ENCODE assay signal across 25 cellular contexts in the genomic region with DNA sequence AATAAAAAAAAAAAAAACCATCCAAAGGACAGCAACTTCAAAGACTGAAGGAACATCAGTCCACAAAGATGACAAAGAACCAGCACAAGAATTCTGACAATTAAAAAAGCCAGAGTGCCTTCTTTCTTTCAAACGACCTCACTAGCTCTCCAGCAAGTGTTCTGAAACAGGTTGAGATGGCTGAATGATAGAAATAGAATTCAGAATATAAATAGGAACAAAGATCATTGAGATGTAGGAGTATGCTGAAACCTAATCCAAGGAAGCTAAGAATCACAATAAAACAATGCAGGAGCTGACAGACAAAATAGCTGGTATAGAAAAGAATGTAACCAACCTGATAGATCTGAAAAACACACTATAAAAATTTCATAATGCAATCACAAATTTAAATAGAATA.
A peak's percentile ranks its signal among the peaks of the same experiment; 100 is the strongest.
DNase-seq lines count a peak whose midpoint lies in the region; ATAC-seq and TF ChIP-seq lines count a peak whose summit lies in the region.
"Had no signal": no experiment of that assay in that cellular context is flagged by ENCODE, and none has a peak within 500 bp of the region (broad histone marks: within the 10 kb centered on the region; RNA-seq: fewer than 3 reads in every experiment).

No MANE protein-coding gene starts in this region.

- H3K9ac ChIP-seq in SK-N-SH (no peak overlapping the region), neural progenitor cell (no peak overlapping the region)
- H3K9ac ChIP-seq: BLaER1 had no signal

- peaks cover 3% of the 10 kb centered on the region for H3K9me3 Mint-ChIP-seq in neural progenitor cell

- no peaks in the 10 kb centered on the region for H3F3A ChIP-seq in SK-N-SH (replicated peaks; ENCODE audit: insufficient read depth)
- H3F3A ChIP-seq in neural progenitor cell (ENCODE audit: low read depth), result no peaks in the 10 kb centered on the region

- H3K4me1 Mint-ChIP-seq in neural progenitor cell, result no peaks in the 10 kb centered on the region
- H3K4me1 Mint-ChIP-seq: CD14-positive monocyte; CD4-positive, alpha-beta memory T cell; CD4-positive, CD25-positive, alpha-beta regulatory T cell; CD8-positive, alpha-beta memory T cell had no signal

- H4K20me1 ChIP-seq in SK-N-SH (ENCODE audit: insufficient read depth) (no peaks in the 10 kb centered on the region), neural progenitor cell (ENCODE audit: low read depth) (no peaks in the 10 kb centered on the region)
- H4K20me1 ChIP-seq: BLaER1 had no signal

- no peaks in the 10 kb centered on the region for H3K27me3 ChIP-seq in SK-N-SH (ENCODE audit: insufficient read depth)
- peaks cover 17% of the 10 kb centered on the region for H3K27me3 ChIP-seq in neural progenitor cell
- no peaks in the 10 kb centered on the region for H3K27me3 ChIP-seq in right cardiac atrium (ENCODE audit: control insufficient read depth, insufficient read depth)
- H3K27me3 ChIP-seq: BE2C, BLaER1 had no signal

- H3K79me2 ChIP-seq in SK-N-SH (ENCODE audit: insufficient read depth) (no peaks in the 10 kb centered on the region), neural progenitor cell (ENCODE audit: low read depth) (no peaks in the 10 kb centered on the region)

- H3K36me3 ChIP-seq in SK-N-SH (replicated peaks in 1 of 2; ENCODE audit: control insufficient read depth in 1 of 2, insufficient read depth in 2 of 2, low read length in 1 of 2) (no peaks in the 10 kb centered on the region), neural progenitor cell (no peaks in the 10 kb centered on the region)
- H3K36me3 ChIP-seq: BE2C, BLaER1 had no signal

- TF ChIP-seq RAD21 in SK-N-SH (IDR thresholded peaks at IDR 0.05; ENCODE audit: low read length), result no peak

- intact Hi-C loops in right cardiac atrium (cut with DNase I), result no loop called here
- intact Hi-C loops in cardiac septum (cut with DNase I), result no loop called here

- CTCF ChIA-PET in SK-N-SH (lab: Yijun Ruan, JAX), result no interaction called here

- H3K4me3 ChIP-seq in SK-N-SH (ENCODE audit: low read depth in 2 of 2, low read length in 1 of 2) (no peak overlapping the region), neural progenitor cell (no peak overlapping the region), right cardiac atrium (ENCODE audit: low read length) (no peak overlapping the region)
- H3K4me3 ChIP-seq: A549, BLaER1, GM12878 had no signal

- no peaks in the 10 kb centered on the region for H3K9me2 ChIP-seq in SK-N-SH

- POLR2A ChIA-PET in SK-N-SH (lab: Yijun Ruan, JAX), result no interaction called here

- H3K27me3 Mint-ChIP-seq in neural progenitor cell (ENCODE audit: insufficient read depth, low read depth), result no peaks in the 10 kb centered on the region
- H3K27me3 Mint-ChIP-seq: CD4-positive, CD25-positive, alpha-beta regulatory T cell had no signal

- DNase-seq in SK-N-SH (no peak), myocyte (ENCODE audit: low read depth) (peak; percentile 52), neural progenitor cell (ENCODE audit: low spot score) (no peak), right cardiac atrium (no peak), cardiac septum (ENCODE audit: low spot score) (no peak)
- no peak for DNase-seq in activated CD4-positive, CD25-positive, alpha-beta regulatory T cell (lab: John Stamatoyannopoulos, UW)
- DNase-seq: ACHN; BE2C; C1 segment of cervical spinal cord; CD4-positive, alpha-beta memory T cell; CD4-positive, CD25-positive, alpha-beta regulatory T cell; CD8-positive, alpha-beta memory T cell; DMS 273 treated with DMSO at 0.1 percent for 48 hours; DMS153; DMS53; DMS79; DND-41; EL; GDM1 had no signal

- no peak overlapping the region for H3K27ac Mint-ChIP-seq in neural progenitor cell
- H3K27ac Mint-ChIP-seq: CD14-positive monocyte; CD4-positive, alpha-beta memory T cell; CD8-positive, alpha-beta memory T cell had no signal

- 8% methylated on average over 1 of the region's 1 CpG for WGBS in SK-N-SH (ENCODE audit: low lambda C conversion rate)
- 0% methylated on average over 1 of the region's 1 CpG for WGBS in right cardiac atrium

- H3K27ac ChIP-seq in SK-N-SH (ENCODE audit: low read depth in 2 of 2, low read length in 1 of 2) (no peak overlapping the region), neural progenitor cell (no peak overlapping the region), right cardiac atrium (ENCODE audit: low read length) (no peak overlapping the region)
- H3K27ac ChIP-seq: 22Rv1, A549, BLaER1 had no signal

- H3K4me2 ChIP-seq in SK-N-SH, result no peak overlapping the region
- H3K4me2 ChIP-seq in neural progenitor cell, result no peak overlapping the region
- H3K4me2 ChIP-seq: A549, BLaER1 had no signal

- no peak for TF ChIP-seq CTCF in SK-N-SH (IDR thresholded peaks at IDR 0.05)
- no peak for TF ChIP-seq CTCF in neural progenitor cell (IDR thresholded peaks at IDR 0.05)

- H3K4me3 Mint-ChIP-seq in neural progenitor cell, result no peak overlapping the region
- H3K4me3 Mint-ChIP-seq: CD14-positive monocyte; CD4-positive, alpha-beta memory T cell; CD4-positive, CD25-positive, alpha-beta regulatory T cell; CD8-positive, alpha-beta memory T cell had no signal

- no peaks in the 10 kb centered on the region for H3K9me3 ChIP-seq in SK-N-SH
- H3K9me3 ChIP-seq in neural progenitor cell (ENCODE audit: low read depth), result no peaks in the 10 kb centered on the region
- no peaks in the 10 kb centered on the region for H3K9me3 ChIP-seq in right cardiac atrium (ENCODE audit: control insufficient read depth, low read length)
- H3K9me3 ChIP-seq: A549, BE2C, BLaER1 had no signal

- H3K36me3 Mint-ChIP-seq in neural progenitor cell, result no peaks in the 10 kb centered on the region
- H3K36me3 Mint-ChIP-seq: CD14-positive monocyte; CD4-positive, alpha-beta memory T cell; CD4-positive, CD25-positive, alpha-beta regulatory T cell; CD8-positive, alpha-beta memory T cell had no signal

- H2AFZ ChIP-seq in SK-N-SH (ENCODE audit: low read depth), result 0 out of 2 replicates have a peak overlapping the region, but pooled peaks have one; percentile 29
- peak overlapping the region; percentile 17 for H2AFZ ChIP-seq in neural progenitor cell (replicated peaks)

- TF ChIP-seq EP300 in SK-N-SH (IDR thresholded peaks at IDR 0.05; ENCODE audit: borderline replicate concordance in 1 of 2, low read depth in 1 of 2, low read length in 1 of 2), result no peak

- ATAC-seq in SK-N-SH treated with all-trans-retinoic acid at 6 μM for 48 hours, result no peak
- no peak for ATAC-seq in right cardiac atrium
- ATAC-seq: A549, GM12878 had no signal

- H3K4me1 ChIP-seq in SK-N-SH (ENCODE audit: control insufficient read depth in 1 of 2, insufficient read depth in 2 of 2, low read depth in 1 of 2, low read length in 1 of 2), result peaks cover 0 to 4% of the 10 kb centered on the region in 2 experiments; a peak in 1 of 4 replicates
- no peaks in the 10 kb centered on the region for H3K4me1 ChIP-seq in neural progenitor cell
- no peaks in the 10 kb centered on the region for H3K4me1 ChIP-seq in right cardiac atrium (ENCODE audit: control insufficient read depth, insufficient read depth, low read length)
- H3K4me1 ChIP-seq: A549, BE2C, BLaER1 had no signal

TF ChIP-seq in SK-N-SH, 30 proteins besides CTCF, POLR2A, EP300 and RAD21 (continues in another document):
- TF ChIP-seq YY1 (IDR thresholded peaks at IDR 0.05; ENCODE audit: low read depth) (no peak), NFIC (IDR thresholded peaks at IDR 0.05; ENCODE audit: borderline replicate concordance) (no peak), SMC3 (IDR thresholded peaks at IDR 0.05; ENCODE audit: low read depth, low read length) (no peak), TAF1 (IDR thresholded peaks at IDR 0.05; ENCODE audit: borderline replicate concordance, low read depth, low read length) (no peak), NRF1 (IDR thresholded peaks at IDR 0.05; ENCODE audit: low read depth, low read length) (no peak), CHD2 (IDR thresholded peaks at IDR 0.05; ENCODE audit: low read length, partially characterized antibody) (no peak)
- TF ChIP-seq, protein P1, sequence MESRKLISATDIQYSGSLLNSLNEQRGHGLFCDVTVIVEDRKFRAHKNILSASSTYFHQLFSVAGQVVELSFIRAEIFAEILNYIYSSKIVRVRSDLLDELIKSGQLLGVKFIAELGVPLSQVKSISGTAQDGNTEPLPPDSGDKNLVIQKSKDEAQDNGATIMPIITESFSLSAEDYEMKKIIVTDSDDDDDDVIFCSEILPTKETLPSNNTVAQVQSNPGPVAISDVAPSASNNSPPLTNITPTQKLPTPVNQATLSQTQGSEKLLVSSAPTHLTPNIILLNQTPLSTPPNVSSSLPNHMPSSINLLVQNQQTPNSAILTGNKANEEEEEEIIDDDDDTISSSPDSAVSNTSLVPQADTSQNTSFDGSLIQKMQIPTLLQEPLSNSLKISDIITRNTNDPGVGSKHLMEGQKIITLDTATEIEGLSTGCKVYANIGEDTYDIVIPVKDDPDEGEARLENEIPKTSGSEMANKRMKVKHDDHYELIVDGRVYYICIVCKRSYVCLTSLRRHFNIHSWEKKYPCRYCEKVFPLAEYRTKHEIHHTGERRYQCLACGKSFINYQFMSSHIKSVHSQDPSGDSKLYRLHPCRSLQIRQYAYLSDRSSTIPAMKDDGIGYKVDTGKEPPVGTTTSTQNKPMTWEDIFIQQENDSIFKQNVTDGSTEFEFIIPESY (IDR thresholded peaks at IDR 0.05; ENCODE audit: borderline replicate concordance, low read depth), result no peak

TF ChIP-seq in SK-N-SH treated with all-trans-retinoic acid at 6 μM for 48 hours, 23 proteins besides CTCF, POLR2A, EP300 and RAD21:
- TF ChIP-seq, protein P2, sequence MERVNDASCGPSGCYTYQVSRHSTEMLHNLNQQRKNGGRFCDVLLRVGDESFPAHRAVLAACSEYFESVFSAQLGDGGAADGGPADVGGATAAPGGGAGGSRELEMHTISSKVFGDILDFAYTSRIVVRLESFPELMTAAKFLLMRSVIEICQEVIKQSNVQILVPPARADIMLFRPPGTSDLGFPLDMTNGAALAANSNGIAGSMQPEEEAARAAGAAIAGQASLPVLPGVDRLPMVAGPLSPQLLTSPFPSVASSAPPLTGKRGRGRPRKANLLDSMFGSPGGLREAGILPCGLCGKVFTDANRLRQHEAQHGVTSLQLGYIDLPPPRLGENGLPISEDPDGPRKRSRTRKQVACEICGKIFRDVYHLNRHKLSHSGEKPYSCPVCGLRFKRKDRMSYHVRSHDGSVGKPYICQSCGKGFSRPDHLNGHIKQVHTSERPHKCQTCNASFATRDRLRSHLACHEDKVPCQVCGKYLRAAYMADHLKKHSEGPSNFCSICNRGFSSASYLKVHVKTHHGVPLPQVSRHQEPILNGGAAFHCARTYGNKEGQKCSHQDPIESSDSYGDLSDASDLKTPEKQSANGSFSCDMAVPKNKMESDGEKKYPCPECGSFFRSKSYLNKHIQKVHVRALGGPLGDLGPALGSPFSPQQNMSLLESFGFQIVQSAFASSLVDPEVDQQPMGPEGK (CRISPR knock-in tag; IDR thresholded peaks at IDR 0.05; ENCODE audit: borderline replicate concordance), result no peak
- TF ChIP-seq TCF4 (CRISPR knock-in tag; IDR thresholded peaks at IDR 0.05; ENCODE audit: borderline replicate concordance), result no peak
- TF ChIP-seq PPARA (CRISPR knock-in tag; IDR thresholded peaks at IDR 0.05; ENCODE audit: borderline replicate concordance), result no peak
